Comparison of ENCODE assay signal across 6 cellular contexts in the genomic region with DNA sequence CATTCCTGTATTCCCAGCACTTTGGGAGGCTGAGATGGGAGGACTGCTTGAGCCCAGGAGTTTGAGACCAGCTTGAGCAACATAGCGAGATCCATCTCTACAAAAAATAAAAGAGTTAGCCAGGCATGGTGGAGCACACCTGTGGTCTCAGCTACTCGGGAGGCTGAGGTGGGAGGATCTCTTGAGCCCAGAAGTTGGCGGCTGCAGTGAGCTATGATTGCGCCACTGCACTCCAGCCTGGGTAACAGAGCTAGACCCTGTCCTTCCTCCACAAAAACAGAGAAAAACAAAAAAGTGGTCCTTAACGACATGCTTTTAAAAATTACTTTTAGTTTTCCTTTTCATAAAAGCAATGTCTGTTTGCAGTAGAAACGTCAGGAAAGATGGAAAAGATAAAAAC. TPM values are rescaled to one million over a fixed set of nuclear protein-coding genes. Genes with fewer than 3 reads are reported as not detected.
DNase-seq lines count a peak whose midpoint lies in the region; ATAC-seq, FAIRE-seq and TF ChIP-seq lines count a peak whose summit lies in the region.
"Not testable (repeated sequence)": the region's sequence is repeated elsewhere in the genome, so short reads cannot be mapped to it uniquely, and the experiment has no call there.
"Had no signal": no experiment of that assay in that cellular context is flagged by ENCODE, and none has a peak within 500 bp of the region (broad histone marks: within the 10 kb centered on the region; RNA-seq: fewer than 3 reads in every experiment).

No MANE protein-coding gene starts in this region.

- not testable (repeated sequence) for TF ChIP-seq EP300 in K562 (IDR thresholded peaks at IDR 0.05; ENCODE audit: low read length); HepG2 (IDR thresholded peaks at IDR 0.05; ENCODE audit: low read depth in 2 of 2, low read length in 2 of 2); HepG2 (CRISPR knock-in tag; IDR thresholded peaks at IDR 0.05; ENCODE audit: borderline replicate concordance)

- FAIRE-seq in K562 (lab: Jason Lieb, UNC); kidney (lab: Jason Lieb, UNC); HepG2 (lab: Jason Lieb, UNC): not testable (repeated sequence)

- not testable (repeated sequence) for H3K9me1 ChIP-seq in K562 (ENCODE audit: control insufficient read depth, insufficient read depth, low read length)

- H3K9me3 ChIP-seq in K562 (replicated peaks; ENCODE audit: control insufficient read depth, insufficient read depth, low read depth, low read length); kidney (ENCODE audit: control insufficient read depth in 1 of 2, low read length in 2 of 2); left lung; HepG2 (ENCODE audit: low read length); spleen: not testable (repeated sequence)

- H3K36me3 ChIP-seq in K562 (ENCODE audit: control insufficient read depth, insufficient read depth, low read length), result peaks cover 19% of the 10 kb centered on the region; the same call in 2 of the 3 replicates
- H3K36me3 ChIP-seq in kidney (ENCODE audit: control insufficient read depth in 1 of 2, insufficient read depth in 2 of 2, low read length in 2 of 2); HepG2 (replicated peaks in 1 of 2; ENCODE audit: control insufficient read depth in 1 of 2, insufficient read depth in 2 of 2, low read length in 2 of 2): not testable (repeated sequence)
- H3K36me3 ChIP-seq in left lung, result peaks cover 0 to 30% of the 10 kb centered on the region in 2 donors
- peaks cover 0 to 36% (median 29%) of the 10 kb centered on the region in 6 donors for H3K36me3 ChIP-seq in spleen

- TF ChIP-seq RAD21 in K562 (CRISPR knock-in tag; conservative IDR thresholded peaks at IDR 0.05 in 1 of 2, IDR thresholded peaks at IDR 0.05 in 1 of 2); HepG2 (CRISPR knock-in tag; IDR thresholded peaks at IDR 0.05): not testable (repeated sequence)

- CTCF ChIA-PET in K562 (lab: Yijun Ruan, JAX; ENCODE audit: low intra/inter-chr PET ratio); HepG2 (lab: Yijun Ruan, JAX; ENCODE audit: low intra/inter-chr PET ratio, low total read pairs): not testable (repeated sequence)

- not testable (repeated sequence) for H3K27ac ChIP-seq in K562 (ENCODE audit: extremely low read depth, low read depth, low read length); kidney (ENCODE audit: low read depth in 2 of 2, low read length in 2 of 2); left lung; HepG2 (ENCODE audit: extremely low read length, insufficient read depth, low read length); spleen

- ATAC-seq in K562, left lung, HepG2: not testable (repeated sequence)

- H3K27me3 ChIP-seq in K562 (ENCODE audit: control insufficient read depth in 2 of 2, insufficient read depth in 2 of 2, low read length in 2 of 2); left lung; HepG2 (ENCODE audit: control insufficient read depth in 1 of 2, insufficient read depth in 2 of 2, low read length in 2 of 2); spleen (replicated peaks in 1 of 7): not testable (repeated sequence)

- BruUV-seq in K562 (replicated peaks; lab: Mats Ljungman, UMichigan); HepG2 (replicated peaks; lab: Mats Ljungman, UMichigan): not testable (repeated sequence)

- H3K4me1 ChIP-seq in K562 (replicated peaks in 1 of 2; ENCODE audit: control insufficient read depth in 2 of 2, insufficient read depth in 2 of 2, low read length in 2 of 2), result peaks cover 0 to 13% of the 10 kb centered on the region in 2 experiments; a peak in 2 of 5 replicates
- H3K4me1 ChIP-seq in kidney (ENCODE audit: control insufficient read depth in 1 of 2, insufficient read depth in 1 of 2, low read depth in 1 of 2, low read length in 2 of 2); left lung: not testable (repeated sequence)
- peaks cover 30% of the 10 kb centered on the region for H3K4me1 ChIP-seq in HepG2 (ENCODE audit: insufficient read depth, low read length)
- H3K4me1 ChIP-seq in spleen, result peaks cover 0 to 13% (median 10%) of the 10 kb centered on the region in 6 donors

- H2AFZ ChIP-seq in K562 (ENCODE audit: low read depth, low read length); HepG2 (ENCODE audit: low read length): not testable (repeated sequence)

- POLR2A ChIA-PET in K562 (lab: Yijun Ruan, JAX); HepG2 (lab: Yijun Ruan, JAX): not testable (repeated sequence)

- in situ Hi-C loops in K562 (cut with MboI); HepG2 (cut with HindIII; ENCODE audit: extremely low pct_ligation_motif_present, low pct_unique_long_range_greater_than_20kb): not testable (repeated sequence)

- not testable (repeated sequence) for H3K79me2 ChIP-seq in K562 (ENCODE audit: control insufficient read depth, insufficient read depth, low read length); HepG2 (ENCODE audit: insufficient read depth, low read length)

- not testable (repeated sequence) for TF ChIP-seq CTCF in K562 (IDR thresholded peaks at IDR 0.05 in 2 of 3, conservative IDR thresholded peaks at IDR 0.05 in 1 of 3; ENCODE audit: insufficient read depth in 2 of 3, low read depth in 1 of 3, low read length in 3 of 3); kidney (IDR thresholded peaks at IDR 0.05; ENCODE audit: borderline replicate concordance, extremely low read depth, insufficient read depth); left lung (IDR thresholded peaks at IDR 0.05); HepG2 (CRISPR knock-in tag; IDR thresholded peaks at IDR 0.05); spleen (IDR thresholded peaks at IDR 0.05 in 8 of 11, conservative IDR thresholded peaks at IDR 0.05 in 3 of 11)

- not testable (repeated sequence) for TF ChIP-seq POLR2A in K562 (conservative IDR thresholded peaks at IDR 0.05); HepG2 (IDR thresholded peaks at IDR 0.05; ENCODE audit: insufficient read depth in 1 of 2, low read depth in 2 of 2, low read length in 2 of 2); spleen (IDR thresholded peaks at IDR 0.05)

- H3K9ac ChIP-seq in K562 (ENCODE audit: insufficient read depth in 1 of 2, low read depth in 2 of 2, low read length in 2 of 2); kidney (ENCODE audit: low read length in 2 of 2); HepG2 (ENCODE audit: insufficient read depth, low read depth, low read length): not testable (repeated sequence)

- intact Hi-C loops in K562 (cut with micrococcal nuclease); kidney (cut with DNase I); left lung (cut with DNase I); HepG2 (cut with micrococcal nuclease; ENCODE audit: unreplicated experiment); spleen (cut with DNase I; ENCODE audit: low total_unique reads): not testable (repeated sequence)

- H3K4me3 ChIP-seq in K562; kidney (ENCODE audit: low read length in 2 of 2); left lung; HepG2 (replicated peaks in 1 of 3; ENCODE audit: insufficient read depth in 1 of 3, low read depth in 2 of 3, low read length in 3 of 3); spleen: not testable (repeated sequence)

- not testable (repeated sequence) for DNase-seq in K562 (ENCODE audit: extremely low read depth in 1 of 4, low spot score in 3 of 4); HepG2 (ENCODE audit: low spot score)
- DNase-seq in kidney, result peak; percentile 23
- DNase-seq in left lung, result peak; percentile 6 to 17
- DNase-seq in spleen, result peak; percentile 28

- 53% methylated on average over 6 of the region's 6 CpGs for WGBS in K562 (ENCODE audit: insufficient coverage, low coverage, missing lambda C conversion rate)
- WGBS in HepG2 (ENCODE audit: low lambda C conversion rate), result 82% methylated on average over 6 of the region's 6 CpGs
- 84 to 89% (median 88%) methylated on average over 6 of the region's 6 CpGs for WGBS in spleen, 5 donors

- H4K20me1 ChIP-seq in K562 (replicated peaks; ENCODE audit: control insufficient read depth, insufficient read depth, low read length); HepG2 (ENCODE audit: insufficient read depth, low read length): not testable (repeated sequence)

- not testable (repeated sequence) for H3K4me2 ChIP-seq in K562 (ENCODE audit: insufficient read depth, low read length); HepG2 (ENCODE audit: low read depth, low read length)

RNA-seq across cellular contexts. Expression of a gene that starts 19.6 kb away (rescaled TPM):
- 36.0 and 91.8 TPM in 2 replicates for total RNA-seq in K562 (2011; cell fraction: chromatin; rRNA removed; ENCODE audit: low replicate concordance)
- total RNA-seq in K562 (2011; cell fraction: nucleolus; rRNA removed), result 60.5 and 68.7 TPM in 2 replicates
- total RNA-seq in K562 (2011; cell fraction: nucleoplasm; rRNA removed), result 54.1 and 60.8 TPM in 2 replicates
- 6.0 and 7.7 TPM in 2 replicates for total RNA-seq in K562 (2014; rRNA removed)
- 4.5 and 6.5 TPM in 2 replicates for total RNA-seq in K562 (2014; rRNA removed; fragmentation: Illumina TruSeq; extraction: Trizol)
- total RNA-seq in K562 (2015; rRNA removed; fragmentation: Illumina TruSeq; extraction: Trizol), result 5.6 and 7.6 TPM in 2 replicates
- total RNA-seq in K562 (2021), result 16.9 TPM in 2 replicates
- 5.7 and 10.6 TPM in 2 replicates for polyA plus RNA-seq in K562 (2011; rRNA removed)
- 10.7 and 16.0 TPM in 2 replicates for polyA plus RNA-seq in K562 (2011; cell fraction: cytosol; rRNA removed)
- polyA plus RNA-seq in K562 (2011; cell fraction: nucleus; rRNA removed), result 25.5 and 35.7 TPM in 2 replicates
- 11.7 and 15.0 TPM in 2 replicates for polyA plus RNA-seq in K562 (2012)
- polyA plus RNA-seq in K562 (2014; fragmentation: Illumina TruSeq; extraction: Trizol), result 11.7 and 11.8 TPM in 2 replicates
- polyA plus RNA-seq in K562 (2014; fragmentation: Nextera tagmentation; extraction: Ambion mirVana), result 1 to 10 TPM; 1.4 to 1.6 TPM
- polyA plus RNA-seq in K562 (2014; rRNA removed), result 7.1 and 9.9 TPM in 2 replicates
- 12.8 and 16.0 TPM in 2 replicates for polyA minus RNA-seq in K562 (2011; rRNA and poly(A)+ RNA removed)
- polyA minus RNA-seq in K562 (2011; cell fraction: cytosol; rRNA and poly(A)+ RNA removed), result 15.2 and 25.2 TPM in 2 replicates
- polyA minus RNA-seq in K562 (2011; cell fraction: nucleus; rRNA and poly(A)+ RNA removed), result 15.1 and 17.1 TPM in 2 replicates
- 26.1 TPM for total RNA-seq in kidney
- polyA plus RNA-seq in kidney (ENCODE audit: insufficient read depth, low read depth, low replicate concordance), result 6.9 TPM
- total RNA-seq in left lung, result 10 to 100 TPM; 24.8 to 29.0 TPM
- 8.4 and 21.2 TPM in 2 replicates for total RNA-seq in HepG2 (2016; rRNA removed; fragmentation: Illumina TruSeq; extraction: Trizol)
- 5.5 and 5.9 TPM in 2 replicates for total RNA-seq in HepG2 (2016; cell fraction: cytosol; rRNA removed; fragmentation: Illumina TruSeq; extraction: Trizol; ENCODE audit: low read depth)
- total RNA-seq in HepG2 (2016; cell fraction: insoluble cytoplasmic fraction; rRNA removed; fragmentation: Illumina TruSeq; extraction: Trizol), result 6.5 and 21.5 TPM in 2 replicates
- 8.5 and 9.2 TPM in 2 replicates for total RNA-seq in HepG2 (2016; cell fraction: membrane; rRNA removed; fragmentation: Illumina TruSeq; extraction: Trizol)
- 22.7 and 27.7 TPM in 2 replicates for total RNA-seq in HepG2 (2016; cell fraction: nucleus; rRNA removed; fragmentation: Illumina TruSeq; extraction: Trizol)
- 27.9 and 43.4 TPM in 2 replicates for polyA plus RNA-seq in HepG2 (2011; rRNA removed)
- 24.2 and 26.5 TPM in 2 replicates for polyA plus RNA-seq in HepG2 (2011; cell fraction: cytosol; rRNA removed)
- 68.4 and 71.2 TPM in 2 replicates for polyA plus RNA-seq in HepG2 (2011; cell fraction: nucleus; rRNA removed)
- polyA plus RNA-seq in HepG2 (2012), result 35.8 and 38.5 TPM in 2 replicates
- 4.3 and 4.5 TPM in 2 replicates for polyA plus RNA-seq in HepG2 (2016; cell fraction: cytosol; fragmentation: Illumina TruSeq; extraction: Trizol; ENCODE audit: low read depth)
- 11.7 and 14.4 TPM in 2 replicates for polyA plus RNA-seq in HepG2 (2016; cell fraction: insoluble cytoplasmic fraction; fragmentation: Illumina TruSeq; extraction: Trizol; ENCODE audit: low read depth)
- polyA plus RNA-seq in HepG2 (2016; cell fraction: membrane; fragmentation: Illumina TruSeq; extraction: Trizol; ENCODE audit: low read depth), result 10.0 and 11.0 TPM in 2 replicates
- polyA plus RNA-seq in HepG2 (2016; cell fraction: nucleus; fragmentation: Illumina TruSeq; extraction: Trizol; ENCODE audit: insufficient read depth, low read depth), result 48.6 and 52.0 TPM in 2 replicates
- 49.9 and 152 TPM in 2 replicates for polyA minus RNA-seq in HepG2 (2011; rRNA and poly(A)+ RNA removed; ENCODE audit: low replicate concordance)
- polyA minus RNA-seq in HepG2 (2011; cell fraction: cytosol; rRNA and poly(A)+ RNA removed), result 50.4 and 69.9 TPM in 2 replicates
- polyA minus RNA-seq in HepG2 (2011; cell fraction: nucleus; rRNA and poly(A)+ RNA removed), result 56.1 and 70.2 TPM in 2 replicates
- total RNA-seq in spleen, result 10 to 100 TPM; 20.7 to 37.8 (median 25.6) TPM
- 1 to 10 TPM; 3.7 to 7.8 (median 3.7) TPM for polyA plus RNA-seq in spleen

RNA-seq across cellular contexts. Expression of a gene that starts 35.8 kb away (rescaled TPM):
- total RNA-seq in K562 (2011; cell fraction: chromatin; rRNA removed; ENCODE audit: low replicate concordance), result 10.6 and 25.3 TPM in 2 replicates
- total RNA-seq in K562 (2011; cell fraction: nucleolus; rRNA removed), result 20.0 and 21.7 TPM in 2 replicates
- total RNA-seq in K562 (2011; cell fraction: nucleoplasm; rRNA removed), result 17.5 and 21.4 TPM in 2 replicates
- total RNA-seq in K562 (2014; rRNA removed) (2.5 and 3.4 TPM in 2 replicates), K562 (2014; rRNA removed; fragmentation: Illumina TruSeq; extraction: Trizol) (2.3 and 2.7 TPM in 2 replicates), K562 (2015; rRNA removed; fragmentation: Illumina TruSeq; extraction: Trizol) (2.8 TPM in 2 replicates), K562 (2021) (6.3 and 6.7 TPM in 2 replicates), kidney (14.5 TPM), left lung (10 to 100 TPM; 14.4 to 22.8 TPM), HepG2 (2016; rRNA removed; fragmentation: Illumina TruSeq; extraction: Trizol) (3.0 and 5.9 TPM in 2 replicates), spleen (10 to 100 TPM in 3 of 7 donors, 1 to 10 TPM in 4; 5.7 to 14.4 (median 9.4) TPM)
- polyA plus RNA-seq in K562 (2011; rRNA removed) (3.4 and 6.5 TPM in 2 replicates), K562 (2014; fragmentation: Illumina TruSeq; extraction: Trizol) (5.4 and 5.8 TPM in 2 replicates), K562 (2014; fragmentation: Nextera tagmentation; extraction: Ambion mirVana) (1 to 10 TPM in 1 of 2 experiments, under 1 TPM in 1; 0.96 to 1.4 TPM), K562 (2014; rRNA removed) (3.0 and 3.7 TPM in 2 replicates), kidney (ENCODE audit: insufficient read depth, low read depth, low replicate concordance) (3.7 TPM), HepG2 (2011; rRNA removed) (8.4 and 9.8 TPM in 2 replicates), spleen (1 to 10 TPM; 1.5 to 3.3 (median 2.8) TPM)
- 5.1 and 5.7 TPM in 2 replicates for polyA plus RNA-seq in K562 (2011; cell fraction: cytosol; rRNA removed)
- polyA plus RNA-seq in K562 (2011; cell fraction: nucleus; rRNA removed), result 7.6 and 8.7 TPM in 2 replicates
- 3.6 and 5.0 TPM in 2 replicates for polyA plus RNA-seq in K562 (2012)
- 6.3 and 7.3 TPM in 2 replicates for polyA minus RNA-seq in K562 (2011; rRNA and poly(A)+ RNA removed)
- polyA minus RNA-seq in K562 (2011; cell fraction: cytosol; rRNA and poly(A)+ RNA removed), result 5.7 and 8.8 TPM in 2 replicates
- 3.6 and 6.0 TPM in 2 replicates for polyA minus RNA-seq in K562 (2011; cell fraction: nucleus; rRNA and poly(A)+ RNA removed)
- 1.1 and 2.4 TPM in 2 replicates for total RNA-seq in HepG2 (2016; cell fraction: cytosol; rRNA removed; fragmentation: Illumina TruSeq; extraction: Trizol; ENCODE audit: low read depth)
- total RNA-seq in HepG2 (2016; cell fraction: insoluble cytoplasmic fraction; rRNA removed; fragmentation: Illumina TruSeq; extraction: Trizol), result 2.3 and 6.5 TPM in 2 replicates
- 2.0 and 2.2 TPM in 2 replicates for total RNA-seq in HepG2 (2016; cell fraction: membrane; rRNA removed; fragmentation: Illumina TruSeq; extraction: Trizol)
- total RNA-seq in HepG2 (2016; cell fraction: nucleus; rRNA removed; fragmentation: Illumina TruSeq; extraction: Trizol), result 6.5 and 8.1 TPM in 2 replicates
- 8.0 and 8.1 TPM in 2 replicates for polyA plus RNA-seq in HepG2 (2011; cell fraction: cytosol; rRNA removed)
- polyA plus RNA-seq in HepG2 (2011; cell fraction: nucleus; rRNA removed), result 9.1 and 9.4 TPM in 2 replicates
- 7.9 and 10.3 TPM in 2 replicates for polyA plus RNA-seq in HepG2 (2012)
- polyA plus RNA-seq in HepG2 (2016; cell fraction: cytosol; fragmentation: Illumina TruSeq; extraction: Trizol; ENCODE audit: low read depth), result 0.29 and 0.40 TPM in 2 replicates
- 2.5 and 3.5 TPM in 2 replicates for polyA plus RNA-seq in HepG2 (2016; cell fraction: insoluble cytoplasmic fraction; fragmentation: Illumina TruSeq; extraction: Trizol; ENCODE audit: low read depth)
- polyA plus RNA-seq in HepG2 (2016; cell fraction: membrane; fragmentation: Illumina TruSeq; extraction: Trizol; ENCODE audit: low read depth), result 0.74 and 1.2 TPM in 2 replicates
- polyA plus RNA-seq in HepG2 (2016; cell fraction: nucleus; fragmentation: Illumina TruSeq; extraction: Trizol; ENCODE audit: insufficient read depth, low read depth), result 11.8 and 13.7 TPM in 2 replicates
- polyA minus RNA-seq in HepG2 (2011; rRNA and poly(A)+ RNA removed; ENCODE audit: low replicate concordance), result 13.7 and 29.0 TPM in 2 replicates
- 9.9 and 11.2 TPM in 2 replicates for polyA minus RNA-seq in HepG2 (2011; cell fraction: cytosol; rRNA and poly(A)+ RNA removed)
- polyA minus RNA-seq in HepG2 (2011; cell fraction: nucleus; rRNA and poly(A)+ RNA removed), result 5.8 and 8.3 TPM in 2 replicates

RNA-seq across cellular contexts. Expression of a gene that starts 47.3 kb away (rescaled TPM):
- 20.7 and 42.5 TPM in 2 replicates for total RNA-seq in K562 (2011; cell fraction: chromatin; rRNA removed; ENCODE audit: low replicate concordance)
- 27.0 and 27.3 TPM in 2 replicates for total RNA-seq in K562 (2011; cell fraction: nucleolus; rRNA removed)
- 19.0 and 21.1 TPM in 2 replicates for total RNA-seq in K562 (2011; cell fraction: nucleoplasm; rRNA removed)
- 2.7 and 3.1 TPM in 2 replicates for total RNA-seq in K562 (2014; rRNA removed)
- total RNA-seq in K562 (2014; rRNA removed; fragmentation: Illumina TruSeq; extraction: Trizol), result 1.8 and 2.0 TPM in 2 replicates
- total RNA-seq in K562 (2015; rRNA removed; fragmentation: Illumina TruSeq; extraction: Trizol), result 2.9 and 4.5 TPM in 2 replicates
- 2.8 and 4.1 TPM in 2 replicates for total RNA-seq in K562 (2021)
- polyA plus RNA-seq in K562 (2011; rRNA removed), result 4.8 and 7.5 TPM in 2 replicates
- 2.9 and 5.5 TPM in 2 replicates for polyA plus RNA-seq in K562 (2011; cell fraction: cytosol; rRNA removed)
- polyA plus RNA-seq in K562 (2011; cell fraction: nucleus; rRNA removed), result 40.8 and 73.8 TPM in 2 replicates
- polyA plus RNA-seq in K562 (2012), result 3.4 and 10.6 TPM in 2 replicates
- 2.7 and 3.1 TPM in 2 replicates for polyA plus RNA-seq in K562 (2014; fragmentation: Illumina TruSeq; extraction: Trizol)
- polyA plus RNA-seq in K562 (2014; fragmentation: Nextera tagmentation; extraction: Ambion mirVana), result under 1 TPM; 0.32 to 0.34 TPM
- polyA plus RNA-seq in K562 (2014; rRNA removed), result 4.5 and 5.8 TPM in 2 replicates
- 1.2 and 2.2 TPM in 2 replicates for polyA minus RNA-seq in K562 (2011; rRNA and poly(A)+ RNA removed)
- 0.95 and 2.6 TPM in 2 replicates for polyA minus RNA-seq in K562 (2011; cell fraction: cytosol; rRNA and poly(A)+ RNA removed)
- polyA minus RNA-seq in K562 (2011; cell fraction: nucleus; rRNA and poly(A)+ RNA removed), result 6.3 and 6.9 TPM in 2 replicates
- 4.0 TPM for total RNA-seq in kidney
- 1.6 TPM for polyA plus RNA-seq in kidney (ENCODE audit: insufficient read depth, low read depth, low replicate concordance)
- 1 to 10 TPM; 3.0 to 3.3 TPM for total RNA-seq in left lung
- total RNA-seq in HepG2 (2016; rRNA removed; fragmentation: Illumina TruSeq; extraction: Trizol), result 0.35 and 1.5 TPM in 2 replicates
- 0.35 and 0.51 TPM in 2 replicates for total RNA-seq in HepG2 (2016; cell fraction: cytosol; rRNA removed; fragmentation: Illumina TruSeq; extraction: Trizol; ENCODE audit: low read depth)
- 0.61 and 2.2 TPM in 2 replicates for total RNA-seq in HepG2 (2016; cell fraction: insoluble cytoplasmic fraction; rRNA removed; fragmentation: Illumina TruSeq; extraction: Trizol)
- 0.77 and 0.90 TPM in 2 replicates for total RNA-seq in HepG2 (2016; cell fraction: membrane; rRNA removed; fragmentation: Illumina TruSeq; extraction: Trizol)
- total RNA-seq in HepG2 (2016; cell fraction: nucleus; rRNA removed; fragmentation: Illumina TruSeq; extraction: Trizol), result 2.3 and 2.8 TPM in 2 replicates
- polyA plus RNA-seq in HepG2 (2011; rRNA removed), result 1.6 and 2.7 TPM in 2 replicates
- polyA plus RNA-seq in HepG2 (2011; cell fraction: cytosol; rRNA removed), result 0.71 and 0.90 TPM in 2 replicates
- polyA plus RNA-seq in HepG2 (2011; cell fraction: nucleus; rRNA removed), result 17.9 and 22.1 TPM in 2 replicates
- 0.72 and 2.1 TPM in 2 replicates for polyA plus RNA-seq in HepG2 (2012)
- 0.47 and 0.50 TPM in 2 replicates for polyA plus RNA-seq in HepG2 (2016; cell fraction: cytosol; fragmentation: Illumina TruSeq; extraction: Trizol; ENCODE audit: low read depth)
- 0.32 and 0.50 TPM in 2 replicates for polyA plus RNA-seq in HepG2 (2016; cell fraction: insoluble cytoplasmic fraction; fragmentation: Illumina TruSeq; extraction: Trizol; ENCODE audit: low read depth)
- 0.47 and 0.74 TPM in 2 replicates for polyA plus RNA-seq in HepG2 (2016; cell fraction: membrane; fragmentation: Illumina TruSeq; extraction: Trizol; ENCODE audit: low read depth)
- 9.2 and 10.4 TPM in 2 replicates for polyA plus RNA-seq in HepG2 (2016; cell fraction: nucleus; fragmentation: Illumina TruSeq; extraction: Trizol; ENCODE audit: insufficient read depth, low read depth)
- polyA minus RNA-seq in HepG2 (2011; rRNA and poly(A)+ RNA removed; ENCODE audit: low replicate concordance), result 1.6 and 5.1 TPM in 2 replicates
- not detected in 2 replicates for polyA minus RNA-seq in HepG2 (2011; cell fraction: cytosol; rRNA and poly(A)+ RNA removed)
- 3.9 and 4.1 TPM in 2 replicates for polyA minus RNA-seq in HepG2 (2011; cell fraction: nucleus; rRNA and poly(A)+ RNA removed)
- total RNA-seq in spleen, result 10 to 100 TPM in 3 of 7 donors, 1 to 10 TPM in 4; 4.6 to 19.8 (median 9.3) TPM
- 1 to 10 TPM; 2.4 to 4.9 (median 3.9) TPM for polyA plus RNA-seq in spleen
- polyA plus RNA-seq: CD14-positive monocyte had no signal

RNA-seq across cellular contexts. Expression of a gene that starts 56.6 kb away (rescaled TPM):
- 23.1 and 26.6 TPM in 2 replicates for total RNA-seq in K562 (2011; cell fraction: chromatin; rRNA removed; ENCODE audit: low replicate concordance)
- total RNA-seq in K562 (2011; cell fraction: nucleolus; rRNA removed), result 23.9 and 25.3 TPM in 2 replicates
- total RNA-seq in K562 (2011; cell fraction: nucleoplasm; rRNA removed), result 23.2 and 26.7 TPM in 2 replicates
- total RNA-seq in K562 (2014; rRNA removed) (7.2 and 11.0 TPM in 2 replicates), K562 (2014; rRNA removed; fragmentation: Illumina TruSeq; extraction: Trizol) (10.0 and 10.8 TPM in 2 replicates), K562 (2015; rRNA removed; fragmentation: Illumina TruSeq; extraction: Trizol) (12.3 and 13.1 TPM in 2 replicates), K562 (2021) (9.2 and 9.8 TPM in 2 replicates), kidney (23.0 TPM), left lung (10 to 100 TPM; 18.4 to 23.2 TPM), HepG2 (2016; rRNA removed; fragmentation: Illumina TruSeq; extraction: Trizol) (27.7 and 57.9 TPM in 2 replicates), spleen (10 to 100 TPM in 4 of 7 donors, 1 to 10 TPM in 3; 8.7 to 15.4 (median 10.8) TPM)
- polyA plus RNA-seq in K562 (2011; rRNA removed) (14.7 and 17.7 TPM in 2 replicates), K562 (2014; fragmentation: Illumina TruSeq; extraction: Trizol) (10.2 and 12.5 TPM in 2 replicates), K562 (2014; fragmentation: Nextera tagmentation; extraction: Ambion mirVana) (10 to 100 TPM; 24.4 to 37.7 TPM), K562 (2014; rRNA removed) (9.2 and 12.2 TPM in 2 replicates), kidney (ENCODE audit: insufficient read depth, low read depth, low replicate concordance) (25.3 TPM), HepG2 (2011; rRNA removed) (35.5 and 39.1 TPM in 2 replicates), spleen (1 to 10 TPM; 5.8 to 7.1 (median 7.1) TPM)
- 10.8 and 13.6 TPM in 2 replicates for polyA plus RNA-seq in K562 (2011; cell fraction: cytosol; rRNA removed)
- polyA plus RNA-seq in K562 (2011; cell fraction: nucleus; rRNA removed), result 11.2 and 13.0 TPM in 2 replicates
- polyA plus RNA-seq in K562 (2012), result 11.7 and 15.4 TPM in 2 replicates
- polyA minus RNA-seq in K562 (2011; rRNA and poly(A)+ RNA removed), result 11.6 and 12.3 TPM in 2 replicates
- 3.5 and 4.0 TPM in 2 replicates for polyA minus RNA-seq in K562 (2011; cell fraction: cytosol; rRNA and poly(A)+ RNA removed)
- 5.7 TPM in 2 replicates for polyA minus RNA-seq in K562 (2011; cell fraction: nucleus; rRNA and poly(A)+ RNA removed)
- total RNA-seq in HepG2 (2016; cell fraction: cytosol; rRNA removed; fragmentation: Illumina TruSeq; extraction: Trizol; ENCODE audit: low read depth), result 5.3 and 5.5 TPM in 2 replicates
- total RNA-seq in HepG2 (2016; cell fraction: insoluble cytoplasmic fraction; rRNA removed; fragmentation: Illumina TruSeq; extraction: Trizol), result 29.7 and 60.7 TPM in 2 replicates
- total RNA-seq in HepG2 (2016; cell fraction: membrane; rRNA removed; fragmentation: Illumina TruSeq; extraction: Trizol), result 15.8 and 16.4 TPM in 2 replicates
- 44.6 and 50.0 TPM in 2 replicates for total RNA-seq in HepG2 (2016; cell fraction: nucleus; rRNA removed; fragmentation: Illumina TruSeq; extraction: Trizol)
- 35.1 and 42.4 TPM in 2 replicates for polyA plus RNA-seq in HepG2 (2011; cell fraction: cytosol; rRNA removed)
- 15.9 and 18.6 TPM in 2 replicates for polyA plus RNA-seq in HepG2 (2011; cell fraction: nucleus; rRNA removed)
- polyA plus RNA-seq in HepG2 (2012), result 26.8 and 32.8 TPM in 2 replicates
- 4.4 and 4.8 TPM in 2 replicates for polyA plus RNA-seq in HepG2 (2016; cell fraction: cytosol; fragmentation: Illumina TruSeq; extraction: Trizol; ENCODE audit: low read depth)
- 22.3 and 26.0 TPM in 2 replicates for polyA plus RNA-seq in HepG2 (2016; cell fraction: insoluble cytoplasmic fraction; fragmentation: Illumina TruSeq; extraction: Trizol; ENCODE audit: low read depth)
- 8.6 and 9.7 TPM in 2 replicates for polyA plus RNA-seq in HepG2 (2016; cell fraction: membrane; fragmentation: Illumina TruSeq; extraction: Trizol; ENCODE audit: low read depth)
- polyA plus RNA-seq in HepG2 (2016; cell fraction: nucleus; fragmentation: Illumina TruSeq; extraction: Trizol; ENCODE audit: insufficient read depth, low read depth), result 59.0 and 65.6 TPM in 2 replicates
- 29.8 and 46.9 TPM in 2 replicates for polyA minus RNA-seq in HepG2 (2011; rRNA and poly(A)+ RNA removed; ENCODE audit: low replicate concordance)
- 15.0 and 15.6 TPM in 2 replicates for polyA minus RNA-seq in HepG2 (2011; cell fraction: cytosol; rRNA and poly(A)+ RNA removed)
- 17.9 and 20.5 TPM in 2 replicates for polyA minus RNA-seq in HepG2 (2011; cell fraction: nucleus; rRNA and poly(A)+ RNA removed)
